Comparison of ENCODE assay signal across 12 cellular contexts in the genomic region with DNA sequence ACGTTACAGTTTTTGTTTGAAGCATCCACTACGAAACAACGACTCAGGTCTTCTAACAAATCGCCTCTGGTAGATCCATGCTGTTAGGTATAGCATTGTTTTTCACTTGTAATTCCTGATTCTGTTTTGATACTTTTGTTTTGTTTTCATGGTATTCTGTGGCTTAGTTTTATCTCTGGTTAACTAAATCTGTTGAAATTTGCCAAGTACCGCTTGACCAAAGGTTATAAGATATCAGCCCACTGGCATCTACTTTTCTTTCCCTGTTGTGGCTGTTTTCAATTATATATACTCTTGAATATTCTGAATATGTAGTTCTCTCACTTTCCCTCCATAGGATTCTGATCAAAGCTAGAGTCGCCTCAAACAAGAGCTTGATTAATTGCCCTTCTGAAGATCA.
A peak's percentile ranks its signal among the peaks of the same experiment; 100 is the strongest.
DNase-seq lines count a peak whose midpoint lies in the region; ATAC-seq and TF ChIP-seq lines count a peak whose summit lies in the region.
"Had no signal": no experiment of that assay in that cellular context is flagged by ENCODE, and none has a peak within 500 bp of the region (broad histone marks: within the 10 kb centered on the region; RNA-seq: fewer than 3 reads in every experiment).

No MANE protein-coding gene starts in this region.

- TF ChIP-seq CTCF in Panc1 (IDR thresholded peaks at IDR 0.05): no peak

- ATAC-seq in Panc1 (no peak), GM21717 (IDR thresholded peaks at IDR 0.05; ENCODE audit: unreplicated experiment) (no peak), HG02623 (IDR thresholded peaks at IDR 0.05; ENCODE audit: unreplicated experiment) (no peak)
- ATAC-seq in stimulated activated memory B cell treated with anti-CD40 and anti-IgM and Interleukin-4, amounts not matched to agents 10 μg/mL and 1 μg/mL and 100 μg/mL, for 72 hours: no peak

- CTCF ChIA-PET in Panc1 (lab: Charles Lee): no interaction called here

- no peak overlapping the region for H4K5ac ChIP-seq in mesendoderm (ENCODE audit: low read length)

- H3K4me1 ChIP-seq in Panc1 (ENCODE audit: control insufficient read depth, insufficient read depth, low read length): peaks cover 13% of the 10 kb centered on the region
- H3K4me1 ChIP-seq in mesendoderm (ENCODE audit: control insufficient read depth, low read depth, low read length): no peaks in the 10 kb centered on the region

- intact Hi-C loops in Panc1 (cut with micrococcal nuclease; ENCODE audit: unreplicated experiment): no loop called here
- intact Hi-C loops in activated CD4-positive, alpha-beta T cell treated with anti-CD3 and anti-CD28 coated beads, Interleukin-2, amount 10 ng/mL, durations not matched to agents 24 days and 14 days (cut with micrococcal nuclease): no loop called here

- no peaks in the 10 kb centered on the region for H3K36me3 ChIP-seq in Panc1 (ENCODE audit: control insufficient read depth, insufficient read depth, low read length)
- no peaks in the 10 kb centered on the region for H3K36me3 ChIP-seq in mesendoderm (ENCODE audit: control insufficient read depth, insufficient read depth, low read length)

- no peak overlapping the region for H2AK5ac ChIP-seq in mesendoderm (ENCODE audit: low read length)

- no peaks in the 10 kb centered on the region for H3K9me3 ChIP-seq in Panc1 (ENCODE audit: control insufficient read depth, insufficient read depth, low read depth, low read length)

- H3K4me2 ChIP-seq in mesendoderm (ENCODE audit: low read length): no peak overlapping the region

- WGBS in mesendoderm (ENCODE audit: extremely low coverage, insufficient coverage, low lambda C conversion rate): no CpG with 5 or more reads among the region's 6 CpGs

- H2BK120ac ChIP-seq in mesendoderm (ENCODE audit: low read depth, low read length): no peak overlapping the region

- no peaks in the 10 kb centered on the region for H3K79me1 ChIP-seq in mesendoderm (ENCODE audit: low read length)

- POLR2A ChIA-PET in Panc1 (lab: Charles Lee): no interaction called here

- no peak overlapping the region for H2BK15ac ChIP-seq in mesendoderm (replicated peaks; ENCODE audit: low read depth)

- in situ Hi-C loops in Panc1 (cut with HindIII; ENCODE audit: low pct_unique_long_range_greater_than_20kb, low sequenced_read_pairs): no loop called here

- no peak overlapping the region for H3K4me3 Mint-ChIP-seq in stimulated activated memory B cell treated with anti-CD40 and anti-IgM and Interleukin-4, amounts not matched to agents 10 μg/mL and 1 μg/mL and 100 μg/mL, for 72 hours
- H3K4me3 Mint-ChIP-seq in activated CD4-positive, alpha-beta T cell treated with anti-CD3 and anti-CD28 coated beads, Interleukin-2, amount 10 ng/mL, durations not matched to agents 24 days and 14 days: no peak overlapping the region
- H3K4me3 Mint-ChIP-seq: immature natural killer cell had no signal

- no peaks in the 10 kb centered on the region for H3K79me2 ChIP-seq in mesendoderm (ENCODE audit: control insufficient read depth, insufficient read depth, low read length)

- no peak overlapping the region for H3K4ac ChIP-seq in mesendoderm (ENCODE audit: low read depth, low read length)

- H3K27me3 Mint-ChIP-seq in stimulated activated memory B cell treated with anti-CD40 and anti-IgM and Interleukin-4, amounts not matched to agents 10 μg/mL and 1 μg/mL and 100 μg/mL, for 72 hours: no peaks in the 10 kb centered on the region
- H3K27me3 Mint-ChIP-seq in activated CD4-positive, alpha-beta T cell treated with anti-CD3 and anti-CD28 coated beads, Interleukin-2, amount 10 ng/mL, durations not matched to agents 24 days and 14 days: no peaks in the 10 kb centered on the region

- H3K9me3 Mint-ChIP-seq in stimulated activated memory B cell treated with anti-CD40 and anti-IgM and Interleukin-4, amounts not matched to agents 10 μg/mL and 1 μg/mL and 100 μg/mL, for 72 hours: no peaks in the 10 kb centered on the region
- peaks cover 6% of the 10 kb centered on the region for H3K9me3 Mint-ChIP-seq in activated CD4-positive, alpha-beta T cell treated with anti-CD3 and anti-CD28 coated beads, Interleukin-2, amount 10 ng/mL, durations not matched to agents 24 days and 14 days
- H3K9me3 Mint-ChIP-seq: immature natural killer cell had no signal

- no peak overlapping the region for H2BK5ac ChIP-seq in mesendoderm (ENCODE audit: low read length)

- BruUV-seq in Panc1 (replicated peaks; lab: Mats Ljungman, UMichigan): no TSS peak

- no peaks in the 10 kb centered on the region for H3K36me3 Mint-ChIP-seq in stimulated activated memory B cell treated with anti-CD40 and anti-IgM and Interleukin-4, amounts not matched to agents 10 μg/mL and 1 μg/mL and 100 μg/mL, for 72 hours
- H3K36me3 Mint-ChIP-seq in activated CD4-positive, alpha-beta T cell treated with anti-CD3 and anti-CD28 coated beads, Interleukin-2, amount 10 ng/mL, durations not matched to agents 24 days and 14 days (ENCODE audit: low read depth): peaks cover 2% of the 10 kb centered on the region

- H4K8ac ChIP-seq in mesendoderm (ENCODE audit: low read depth, low read length): no peak overlapping the region

- no peak overlapping the region for H3K23ac ChIP-seq in mesendoderm (ENCODE audit: low read length)

- H3K27me3 ChIP-seq in Panc1 (ENCODE audit: control insufficient read depth, insufficient read depth, low read length): no peaks in the 10 kb centered on the region
- no peaks in the 10 kb centered on the region for H3K27me3 ChIP-seq in mesendoderm (ENCODE audit: insufficient read depth, low read length, poor library complexity)

- H3K27ac ChIP-seq in Panc1 (ENCODE audit: low read length) (peak overlapping the region; percentile 78; the same call in 1 of the 2 replicates), mesendoderm (ENCODE audit: low read depth, low read length) (no peak overlapping the region)

- DNase-seq in Panc1 (ENCODE audit: low read depth, low spot score) (no peak), astrocyte of the hippocampus (ENCODE audit: low read depth, low spot score) (peak; percentile 64), mesendoderm (no peak), ecto neural progenitor cell (ENCODE audit: low spot score) (no peak)
- no peak for DNase-seq in activated CD4-positive, alpha-beta T cell treated with anti-CD3 and anti-CD28 coated beads, Interleukin-2, amount 10 ng/mL, durations not matched to agents 24 days and 14 days
- DNase-seq: activated CD8-positive, alpha-beta memory T cell treated with anti-CD3 and anti-CD28 coated beads, Interleukin-2, amount 50 U/mL, for 48 hours; cortex of kidney; immature natural killer cell; NCI-H524 had no signal

- no peak overlapping the region for H3K56ac ChIP-seq in mesendoderm (ENCODE audit: low read length)

- H3K4me1 Mint-ChIP-seq in stimulated activated memory B cell treated with anti-CD40 and anti-IgM and Interleukin-4, amounts not matched to agents 10 μg/mL and 1 μg/mL and 100 μg/mL, for 72 hours: peaks cover 14% of the 10 kb centered on the region
- H3K4me1 Mint-ChIP-seq in activated CD4-positive, alpha-beta T cell treated with anti-CD3 and anti-CD28 coated beads, Interleukin-2, amount 10 ng/mL, durations not matched to agents 24 days and 14 days: peaks cover 12% of the 10 kb centered on the region

- H3K27ac Mint-ChIP-seq in stimulated activated memory B cell treated with anti-CD40 and anti-IgM and Interleukin-4, amounts not matched to agents 10 μg/mL and 1 μg/mL and 100 μg/mL, for 72 hours: peak overlapping the region; percentile 83
- H3K27ac Mint-ChIP-seq in activated CD4-positive, alpha-beta T cell treated with anti-CD3 and anti-CD28 coated beads, Interleukin-2, amount 10 ng/mL, durations not matched to agents 24 days and 14 days: no peak overlapping the region
- H3K27ac Mint-ChIP-seq: immature natural killer cell had no signal

- peak overlapping the region; percentile 5 for H3K18ac ChIP-seq in mesendoderm (ENCODE audit: low read length)

- no peak overlapping the region for H3K9ac ChIP-seq in mesendoderm (ENCODE audit: low read length)

- no peak overlapping the region; a peak in 1 of 4 replicates for H3K4me3 ChIP-seq in Panc1 (ENCODE audit: low read depth in 2 of 2, low read length in 2 of 2)
- H3K4me3 ChIP-seq in mesendoderm (ENCODE audit: low read length): no peak overlapping the region
